Comparison of ENCODE assay signal across 30 cellular contexts in genomic region chr17:49373115-49373514, GRCh38.
"Had no signal": no experiment of that assay in that cellular context is flagged by ENCODE, and none has a peak within 500 bp of the region (broad histone marks: within the 10 kb centered on the region; RNA-seq: fewer than 3 reads in every experiment).

No MANE protein-coding gene starts in this region.

- H3K27ac Mint-ChIP-seq: activated CD4-positive, alpha-beta T cell treated with anti-CD3 and anti-CD28 coated beads, Interleukin-2, amount 10 ng/mL, durations not matched to agents 24 days and 14 days; activated CD8-positive, alpha-beta T cell treated with anti-CD3 and anti-CD28 coated beads, Interleukin-2, amount 10 ng/mL, durations not matched to agents 7 days and 5 days; activated naive CD4-positive, alpha-beta T cell treated with anti-CD3 and anti-CD28 coated beads for 36 hours; activated naive CD4-positive, alpha-beta T cell treated with anti-CD3 and anti-CD28 coated beads, Interleukin-2, amount 50 U/mL, for 72 hours; activated T-cell treated with anti-CD3 and anti-CD28 coated beads, Interleukin-2, amount 50 U/mL, for 24 hours; activated T-helper 1 cell treated with anti-CD3 and anti-CD28 coated beads, Interleukin-12 subunit alpha, Interleukin-12 subunit beta, Interleukin-2, Interleukin-4 antibody, amounts not matched to agents 30 ng/mL and 10 ng/mL and 1 ng/mL, durations not matched to agents 14 hours and 24 hours and 36 hours; T-helper 2 cell treated with Interferon-gamma antibody and Interleukin-4, amounts not matched to agents 5 μg/mL and 100 μg/mL, for 36 hours had no signal

- ATAC-seq: activated CD8-positive, alpha-beta T cell treated with anti-CD3 and anti-CD28 coated beads, Interleukin-2, amount 10 ng/mL, durations not matched to agents 7 days and 5 days; activated naive CD4-positive, alpha-beta T cell treated with anti-CD3 and anti-CD28 coated beads, Interleukin-2, amount 50 U/mL, for 72 hours; body of pancreas had no signal

- H3K27me3 Mint-ChIP-seq: activated CD4-positive, alpha-beta T cell treated with anti-CD3 and anti-CD28 coated beads, Interleukin-2, amount 10 ng/mL, durations not matched to agents 24 days and 14 days; activated T-cell treated with anti-CD3 and anti-CD28 coated beads, Interleukin-2, amount 50 U/mL, for 24 hours had no signal

- H3K4me1 Mint-ChIP-seq: activated CD4-positive, alpha-beta T cell treated with anti-CD3 and anti-CD28 coated beads, Interleukin-2, amount 10 ng/mL, durations not matched to agents 24 days and 14 days had no signal

- H3K27me3 ChIP-seq: adrenal gland, body of pancreas, breast epithelium, SJCRH30 had no signal

- H3K9me3 ChIP-seq: adrenal gland, body of pancreas, breast epithelium, SJCRH30 had no signal

- H3K9me3 Mint-ChIP-seq: activated CD4-positive, alpha-beta T cell treated with anti-CD3 and anti-CD28 coated beads, Interleukin-2, amount 10 ng/mL, durations not matched to agents 24 days and 14 days; activated naive CD4-positive, alpha-beta T cell treated with anti-CD3 and anti-CD28 coated beads for 36 hours; activated naive CD4-positive, alpha-beta T cell treated with anti-CD3 and anti-CD28 coated beads, Interleukin-2, amount 50 U/mL, for 72 hours; activated T-cell treated with anti-CD3 and anti-CD28 coated beads, Interleukin-2, amount 50 U/mL, for 24 hours; activated T-helper 1 cell treated with anti-CD3 and anti-CD28 coated beads, Interleukin-12 subunit alpha, Interleukin-12 subunit beta, Interleukin-2, Interleukin-4 antibody, amounts not matched to agents 30 ng/mL and 10 ng/mL and 1 ng/mL, durations not matched to agents 14 hours and 24 hours and 36 hours; T-helper 2 cell treated with Interferon-gamma antibody and Interleukin-4, amounts not matched to agents 5 μg/mL and 100 μg/mL, for 36 hours had no signal

- DNase-seq: activated CD4-positive, alpha-beta T cell treated with anti-CD3 and anti-CD28 coated beads, Interleukin-2, amount 10 ng/mL, durations not matched to agents 24 days and 14 days; activated CD4-positive, alpha-beta T cell treated with anti-CD3 and anti-CD28 coated beads, Interleukin-2, amount 50 U/mL, for 4 hours; activated CD4-positive, CD25-positive, alpha-beta regulatory T cell; activated CD8-positive, alpha-beta T cell treated with anti-CD3 and anti-CD28 coated beads, Interleukin-2, amount 10 ng/mL, durations not matched to agents 7 days and 5 days; activated gamma-delta T cell treated with Interleukin-2 at 50 U/mL for 16 hours; activated naive CD4-positive, alpha-beta T cell treated with anti-CD3 and anti-CD28 coated beads for 36 hours; activated T-cell treated with anti-CD3 and anti-CD28 coated beads, Interleukin-2, amount 50 U/mL, for 24 hours; adrenal gland; body of pancreas; Kasumi-1; KG1; MM.1S; MV-4-11; NCI-H1092; NCI-H1436 treated with DMSO at 0.1 percent for 48 hours; NCI-H187; NCI-H2029 treated with DMSO at 0.1 percent for 48 hours; NCI-H2107; NCI-H2171; NCI-H510A; NCI-H526; NCI-H748 treated with DMSO at 0.1 percent for 48 hours; OCI-M1; SHP77; SJCRH30 had no signal

- H3K36me3 ChIP-seq: adrenal gland, breast epithelium, SJCRH30 had no signal

- H3K27ac ChIP-seq: adrenal gland, body of pancreas, breast epithelium, SJCRH30, SK-N-MC had no signal

- H3K4me3 Mint-ChIP-seq: activated CD4-positive, alpha-beta T cell treated with anti-CD3 and anti-CD28 coated beads, Interleukin-2, amount 10 ng/mL, durations not matched to agents 24 days and 14 days; activated CD8-positive, alpha-beta T cell treated with anti-CD3 and anti-CD28 coated beads, Interleukin-2, amount 10 ng/mL, durations not matched to agents 7 days and 5 days; activated naive CD4-positive, alpha-beta T cell treated with anti-CD3 and anti-CD28 coated beads for 36 hours; activated T-cell treated with anti-CD3 and anti-CD28 coated beads, Interleukin-2, amount 50 U/mL, for 24 hours; activated T-helper 1 cell treated with anti-CD3 and anti-CD28 coated beads, Interleukin-12 subunit alpha, Interleukin-12 subunit beta, Interleukin-2, Interleukin-4 antibody, amounts not matched to agents 30 ng/mL and 10 ng/mL and 1 ng/mL, durations not matched to agents 14 hours and 24 hours and 36 hours; T-helper 2 cell treated with Interferon-gamma antibody and Interleukin-4, amounts not matched to agents 5 μg/mL and 100 μg/mL, for 36 hours had no signal

- H3K4me1 ChIP-seq: adrenal gland, body of pancreas, breast epithelium, SJCRH30 had no signal

- H3K4me3 ChIP-seq: adrenal gland, body of pancreas, breast epithelium, SJCRH30, SK-N-MC had no signal

- H3K36me3 Mint-ChIP-seq: activated naive CD4-positive, alpha-beta T cell treated with anti-CD3 and anti-CD28 coated beads, Interleukin-2, amount 50 U/mL, for 72 hours had no signal
